ENCODE assay signal across 23 cellular contexts in the genomic region with DNA sequence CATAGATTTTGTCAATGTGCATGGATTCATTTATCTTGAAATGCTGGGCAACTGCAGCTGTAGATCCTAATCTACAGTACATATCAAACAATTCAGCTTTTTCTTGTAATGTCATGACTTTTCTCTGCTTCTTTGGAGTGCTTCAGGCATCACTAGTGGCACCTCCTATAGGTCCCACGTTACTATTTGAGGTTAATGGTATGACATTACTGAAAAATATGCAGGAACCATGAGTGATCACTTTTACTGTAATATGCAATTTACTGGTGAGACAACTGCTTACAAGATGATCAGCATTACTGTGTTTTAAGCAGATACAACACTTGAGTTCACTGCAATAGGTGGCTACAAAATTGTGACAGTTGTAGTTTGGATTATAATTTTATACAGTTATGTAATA. TPM values are rescaled to one million over a fixed set of nuclear protein-coding genes. Genes with fewer than 3 reads are reported as not detected.
A peak's percentile ranks its signal among the peaks of the same experiment; 100 is the strongest.
DNase-seq lines count a peak whose midpoint lies in the region; ATAC-seq and TF ChIP-seq lines count a peak whose summit lies in the region.
"Had no signal": no experiment of that assay in that cellular context is flagged by ENCODE, and none has a peak within 500 bp of the region (broad histone marks: within the 10 kb centered on the region; RNA-seq: fewer than 3 reads in every experiment).

No MANE protein-coding gene starts in this region.

- H3K36me3 Mint-ChIP-seq in CD8-positive, alpha-beta T cell: peaks cover 63% of the 10 kb centered on the region
- H3K36me3 Mint-ChIP-seq in H9 (ENCODE audit: insufficient read depth in 1 of 3, low read depth in 3 of 3) (peaks cover 28 to 73% (median 55%) of the 10 kb centered on the region in 3 experiments), WTC11 (peaks cover 42% of the 10 kb centered on the region)

- no peak overlapping the region for H2AK5ac ChIP-seq in H9 (ENCODE audit: insufficient read length, low read length)

- peaks cover 19% of the 10 kb centered on the region for H3K36me3 ChIP-seq in CD8-positive, alpha-beta T cell (ENCODE audit: insufficient read depth, low read length)
- H3K36me3 ChIP-seq in sigmoid colon: peaks cover 6 to 61% (median 19%) of the 10 kb centered on the region in 4 donors

- intact Hi-C loops in CD8-positive, alpha-beta T cell (cut with DNase I, micrococcal nuclease): no loop called here
- intact Hi-C loops in sigmoid colon (cut with DNase I): no loop called here

- H3K4me3 ChIP-seq in CD8-positive, alpha-beta T cell (ENCODE audit: low read depth, low read length): no peak overlapping the region
- no peak overlapping the region for H3K4me3 ChIP-seq in sigmoid colon
- H3K4me3 ChIP-seq: left ventricle myocardium inferior, Peyer's patch, upper lobe of right lung had no signal

- no peak for TF ChIP-seq EP300 in sigmoid colon (IDR thresholded peaks at IDR 0.05)

- no CpG with 5 or more reads among the region's 1 CpG for WGBS in H9 (ENCODE audit: extremely low coverage, insufficient read length, low lambda C conversion rate)
- 67 to 70% methylated on average over 1 of the region's 1 CpG for WGBS in sigmoid colon, 2 donors

- no peak overlapping the region for H3K27ac ChIP-seq in CD8-positive, alpha-beta T cell (ENCODE audit: low read depth, low read length)
- H3K27ac ChIP-seq in H9 (ENCODE audit: insufficient read length, low read depth, low read length) (no peak overlapping the region), sigmoid colon (no peak overlapping the region)
- H3K27ac ChIP-seq: brain microvascular endothelial cell, left ventricle myocardium inferior, Peyer's patch, upper lobe of right lung, VCaP had no signal

- no peak overlapping the region for H2BK15ac ChIP-seq in H9 (ENCODE audit: low read depth, low read length)

- H3K4me1 ChIP-seq in CD8-positive, alpha-beta T cell (ENCODE audit: insufficient read depth, low read length): peaks cover 23% of the 10 kb centered on the region
- H3K4me1 ChIP-seq in H9 (ENCODE audit: insufficient read depth, low read length) (no peaks in the 10 kb centered on the region), sigmoid colon (peaks cover 0 to 31% (median 19%) of the 10 kb centered on the region in 4 donors)

- no peak for TF ChIP-seq POLR2A in sigmoid colon (IDR thresholded peaks at IDR 0.05)

- peaks cover 36% of the 10 kb centered on the region for H3K4me1 Mint-ChIP-seq in CD8-positive, alpha-beta T cell (ENCODE audit: low read depth)
- H3K4me1 Mint-ChIP-seq in H9 (peaks cover 17 to 18% of the 10 kb centered on the region in 2 experiments), WTC11 (peaks cover 26% of the 10 kb centered on the region)

- no peak overlapping the region for H2BK120ac ChIP-seq in H9 (ENCODE audit: low read depth, low read length, poor library complexity, severe bottlenecking)

- H2AFZ ChIP-seq in H9 (ENCODE audit: low read length): no peak overlapping the region

- no peak overlapping the region for H3K14ac ChIP-seq in H9 (ENCODE audit: insufficient read depth, low read length)

- H3K27me3 Mint-ChIP-seq in CD8-positive, alpha-beta T cell (ENCODE audit: low read depth): no peaks in the 10 kb centered on the region
- H3K27me3 Mint-ChIP-seq in H9 (ENCODE audit: low read depth): no peaks in the 10 kb centered on the region
- H3K27me3 Mint-ChIP-seq in WTC11 (ENCODE audit: low read depth): no peaks in the 10 kb centered on the region
- H3K27me3 Mint-ChIP-seq: activated CD4-positive, alpha-beta memory T cell treated with anti-CD3 and anti-CD28 coated beads for 36 hours had no signal

- H2BK20ac ChIP-seq in H9 (ENCODE audit: low read depth, low read length, poor library complexity, severe bottlenecking): no peak overlapping the region

- no peak overlapping the region for H2BK12ac ChIP-seq in H9 (ENCODE audit: insufficient read length, low read depth, low read length)

- peaks cover 11% of the 10 kb centered on the region for H3K23me2 ChIP-seq in H9 (ENCODE audit: insufficient read length, low read depth, low read length, poor library complexity, severe bottlenecking)

- H3K27ac Mint-ChIP-seq in CD8-positive, alpha-beta T cell: peak overlapping the region; percentile 41
- H3K27ac Mint-ChIP-seq in H9: peak overlapping the region in 2 of 3 experiments; percentile 44 to 51; a peak in 1 of 7 replicates
- peak overlapping the region; percentile 12; the same call in 1 of the 2 replicates for H3K27ac Mint-ChIP-seq in WTC11
- H3K27ac Mint-ChIP-seq: activated CD4-positive, alpha-beta memory T cell treated with anti-CD3 and anti-CD28 coated beads for 36 hours; endodermal cell had no signal

- H4K5ac ChIP-seq in H9 (ENCODE audit: insufficient read length, low read depth, low read length): no peak overlapping the region

- H3T11ph ChIP-seq in H9 (ENCODE audit: low read length): no peak overlapping the region

- no peak overlapping the region for H2BK5ac ChIP-seq in H9 (ENCODE audit: insufficient read length, low read length)

- no peak overlapping the region for H3K4me2 ChIP-seq in H9 (ENCODE audit: insufficient read depth, insufficient read length, low read length)

- DNase-seq in CD8-positive, alpha-beta T cell: no peak
- DNase-seq in H9 (no peak), WTC11 (ENCODE audit: low spot score) (no peak), kidney tubule cell (ENCODE audit: low spot score) (peak; percentile 37), left lobe of liver (ENCODE audit: low spot score) (no peak), sigmoid colon (no peak)
- DNase-seq: activated CD4-positive, alpha-beta memory T cell treated with anti-CD3 and anti-CD28 coated beads for 36 hours; activated naive CD4-positive, alpha-beta T cell treated with anti-CD3 and anti-CD28 coated beads, Interleukin-2, amount 50 U/mL, for 16 hours; activated T-cell treated with anti-CD3 and anti-CD28 coated beads, Interleukin-2, amount 50 U/mL, for 4 hours; brain microvascular endothelial cell; Calu3; endodermal cell; head of caudate nucleus; left ventricle myocardium inferior; NCI-H187; NCI-H226; Peyer's patch; upper lobe of right lung had no signal

- no peak overlapping the region for H3K18ac ChIP-seq in H9 (ENCODE audit: insufficient read length, low read depth, low read length)

- no peaks in the 10 kb centered on the region for H3K9me3 ChIP-seq in CD8-positive, alpha-beta T cell (ENCODE audit: low read length)
- no peaks in the 10 kb centered on the region for H3K9me3 ChIP-seq in H9 (ENCODE audit: control insufficient read depth, low read depth, low read length)
- no peaks in the 10 kb centered on the region for H3K9me3 ChIP-seq in sigmoid colon
- H3K9me3 ChIP-seq: left ventricle myocardium inferior, Peyer's patch, upper lobe of right lung had no signal

- no peak overlapping the region for H4K91ac ChIP-seq in H9 (ENCODE audit: insufficient read length, low read depth, low read length)

- no peak overlapping the region for H3K9ac ChIP-seq in H9 (ENCODE audit: extremely low read depth, insufficient read length, low read length)

- H3K9me3 Mint-ChIP-seq in CD8-positive, alpha-beta T cell: no peaks in the 10 kb centered on the region
- H3K9me3 Mint-ChIP-seq in H9: no peaks in the 10 kb centered on the region
- H3K9me3 Mint-ChIP-seq in WTC11: no peaks in the 10 kb centered on the region
- H3K9me3 Mint-ChIP-seq: activated CD4-positive, alpha-beta memory T cell treated with anti-CD3 and anti-CD28 coated beads for 36 hours; activated T-cell treated with anti-CD3 and anti-CD28 coated beads, Interleukin-2, amount 50 U/mL, for 4 hours; endodermal cell had no signal

- no peak overlapping the region for H3K56ac ChIP-seq in H9 (ENCODE audit: insufficient read length, low read depth, low read length)

- H3K4me3 Mint-ChIP-seq in CD8-positive, alpha-beta T cell: no peak overlapping the region
- H3K4me3 Mint-ChIP-seq in H9: no peak overlapping the region
- no peak overlapping the region for H3K4me3 Mint-ChIP-seq in WTC11
- H3K4me3 Mint-ChIP-seq: activated CD4-positive, alpha-beta memory T cell treated with anti-CD3 and anti-CD28 coated beads for 36 hours; activated T-cell treated with anti-CD3 and anti-CD28 coated beads, Interleukin-2, amount 50 U/mL, for 4 hours; endodermal cell had no signal

- no peak overlapping the region for H4K8ac ChIP-seq in H9 (replicated peaks; ENCODE audit: insufficient read length, low read depth, low read length)

- no peaks in the 10 kb centered on the region; the same call in 1 of the 2 replicates for H3K79me2 ChIP-seq in H9 (ENCODE audit: insufficient read depth, low read length)

- no peak overlapping the region for H3K23ac ChIP-seq in H9 (ENCODE audit: insufficient read length, low read depth, low read length)

- TF ChIP-seq CTCF in CD8-positive, alpha-beta T cell (IDR thresholded peaks at IDR 0.05): no peak
- TF ChIP-seq CTCF in H9 (conservative IDR thresholded peaks at IDR 0.05): no peak
- TF ChIP-seq CTCF in WTC11 (IDR thresholded peaks at IDR 0.05): no peak
- TF ChIP-seq CTCF in sigmoid colon (IDR thresholded peaks at IDR 0.05): no peak

- CTCF ChIA-PET in CD8-positive, alpha-beta T cell (lab: Charles Lee): interaction anchor here (0.7 to 1.6 kb wide), 2 partner anchors 131 to 196 kb away, joined by 3 to 4 read pairs; no protein-coding TSS in a partner anchor
- CTCF ChIA-PET in WTC11 (lab: Charles Lee): no interaction called here

- H3K4ac ChIP-seq in H9 (ENCODE audit: low read depth, low read length): no peak overlapping the region

- no peak for ATAC-seq in CD8-positive, alpha-beta T cell
- no peak for ATAC-seq in WTC11
- no peak for ATAC-seq in left lobe of liver
- no peak for ATAC-seq in GM18909 (IDR thresholded peaks at IDR 0.05; ENCODE audit: poor library complexity, unreplicated experiment)
- ATAC-seq: activated T-cell treated with anti-CD3 and anti-CD28 coated beads, Interleukin-2, amount 50 U/mL, for 4 hours; upper lobe of right lung had no signal

- no peaks in the 10 kb centered on the region for H4K20me1 ChIP-seq in H9 (ENCODE audit: control insufficient read depth, insufficient read depth, insufficient read length)

- no peaks in the 10 kb centered on the region for H3K27me3 ChIP-seq in CD8-positive, alpha-beta T cell (ENCODE audit: insufficient read depth, low read length)
- H3K27me3 ChIP-seq in H9 (ENCODE audit: insufficient read depth, low read length): no peaks in the 10 kb centered on the region
- H3K27me3 ChIP-seq in sigmoid colon: no peaks in the 10 kb centered on the region
- H3K27me3 ChIP-seq: brain microvascular endothelial cell, Peyer's patch, upper lobe of right lung had no signal

- H3K79me1 ChIP-seq in H9 (ENCODE audit: insufficient read depth, low read depth, low read length, poor library complexity, severe bottlenecking): no peaks in the 10 kb centered on the region

- POLR2A ChIA-PET in CD8-positive, alpha-beta T cell (lab: Charles Lee): interaction anchor here (0.6 to 1.8 kb wide), 2 partner anchors 17 to 284 kb away, joined by 4 to 7 read pairs; a partner anchor contains a TSS
- POLR2A ChIA-PET in WTC11 (lab: Charles Lee): no interaction called here

RNA-seq across cellular contexts. Expression of a gene that starts 3.0 kb away (rescaled TPM):
- 100 to 1,000 TPM; 103 to 116 TPM for total RNA-seq in CD8-positive, alpha-beta T cell
- total RNA-seq in H9 (2021) (51.2 and 55.2 TPM in 2 replicates), WTC11 (2021) (39.1 to 42.1 TPM (median 41.7 TPM) in 3 replicates), left lobe of liver (14.7 TPM), sigmoid colon (10 to 100 TPM; 29.6 to 60.5 (median 40.7) TPM)
- 10 to 100 TPM in 1 of 3 donors, 1 to 10 TPM in 2; 5.3 to 24.6 (median 7.2) TPM for polyA plus RNA-seq in sigmoid colon

RNA-seq across cellular contexts. Expression of a gene that starts 17.2 kb away (rescaled TPM):
- total RNA-seq in CD8-positive, alpha-beta T cell: 1,000 to 10,000 TPM; 2,737 to 2,869 TPM
- total RNA-seq in H9 (2021): 1,450 and 1,453 TPM in 2 replicates
- total RNA-seq in WTC11 (2021): 1,349 to 1,504 TPM (median 1,464 TPM) in 3 replicates
- 307 TPM for total RNA-seq in left lobe of liver
- 1,000 to 10,000 TPM; 1,350 to 3,369 (median 2,098) TPM for total RNA-seq in sigmoid colon
- 1,000 to 10,000 TPM; 2,091 to 3,409 (median 2,533) TPM for polyA plus RNA-seq in sigmoid colon

RNA-seq across cellular contexts. Expression of a gene that starts 17.7 kb away (rescaled TPM):
- total RNA-seq in CD8-positive, alpha-beta T cell: 10 to 100 TPM; 65.6 to 73.3 TPM
- total RNA-seq in H9 (2021): 82.8 TPM in 2 replicates
- 65.1 to 75.7 TPM (median 65.5 TPM) in 3 replicates for total RNA-seq in WTC11 (2021)
- 18.0 TPM for total RNA-seq in left lobe of liver
- 10 to 100 TPM; 32.4 to 60.3 (median 47.5) TPM for total RNA-seq in sigmoid colon
- polyA plus RNA-seq in sigmoid colon: 10 to 100 TPM; 49.9 to 90.9 (median 74.5) TPM

RNA-seq across cellular contexts. Expression of a gene that starts 29.3 kb away (rescaled TPM):
- not detected for total RNA-seq in CD8-positive, alpha-beta T cell
- total RNA-seq in H9 (2021) (not detected in 2 replicates), WTC11 (2021) (not detected in 3 replicates), left lobe of liver (not detected), sigmoid colon (not detected)
- polyA plus RNA-seq in sigmoid colon: not detected
- total RNA-seq: activated CD4-positive, alpha-beta memory T cell treated with anti-CD3 and anti-CD28 coated beads for 36 hours; activated T-cell treated with anti-CD3 and anti-CD28 coated beads, Interleukin-2, amount 50 U/mL, for 4 hours; Calu3; Daoy; endodermal cell; left ventricle myocardium inferior; Peyer's patch; pulmonary artery endothelial cell; T-helper 2 cell treated with Interferon-gamma antibody and Interleukin-4, amounts not matched to agents 100 ng/mL and 5 ng/mL, for 36 hours; upper lobe of right lung had no signal

RNA-seq across cellular contexts. Expression of a gene that starts 29.8 kb away (rescaled TPM):
- total RNA-seq in CD8-positive, alpha-beta T cell: 1 to 10 TPM; 4.0 to 4.6 TPM
- total RNA-seq in H9 (2021) (41.0 and 42.0 TPM in 2 replicates), WTC11 (2021) (48.6 to 57.0 TPM (median 54.5 TPM) in 3 replicates), left lobe of liver (155 TPM), sigmoid colon (10 to 100 TPM in 2 of 4 donors, 1 to 10 TPM in 2; 8.0 to 13.8 (median 10.1) TPM)
- 10 to 100 TPM in 2 of 3 donors, 1 to 10 TPM in 1; 8.4 to 31.5 (median 11.1) TPM for polyA plus RNA-seq in sigmoid colon
